Comparison of ENCODE assay signal across 9 cellular contexts in genomic region chr3:117628896-117629295, GRCh38.
DNase-seq lines count a peak whose midpoint lies in the region; ATAC-seq and TF ChIP-seq lines count a peak whose summit lies in the region.
"Had no signal": no experiment of that assay in that cellular context is flagged by ENCODE, and none has a peak within 500 bp of the region (broad histone marks: within the 10 kb centered on the region; RNA-seq: fewer than 3 reads in every experiment).

No MANE protein-coding gene starts in this region.

- no peaks in the 10 kb centered on the region for H3K27me3 ChIP-seq in mesendoderm (ENCODE audit: insufficient read depth, low read length, poor library complexity)

- no peak overlapping the region for H3K4ac ChIP-seq in mesendoderm (ENCODE audit: low read depth, low read length)

- H4K5ac ChIP-seq in mesendoderm (ENCODE audit: low read length) = no peak overlapping the region

- H2BK5ac ChIP-seq in mesendoderm (ENCODE audit: low read length) = no peak overlapping the region

- H3K36me3 ChIP-seq in mesendoderm (ENCODE audit: control insufficient read depth, insufficient read depth, low read length) = no peaks in the 10 kb centered on the region

- TF ChIP-seq CTCF in VCaP (conservative IDR thresholded peaks at IDR 0.05) = no peak

- no CpG with 5 or more reads among the region's 2 CpGs for WGBS in mesendoderm (ENCODE audit: extremely low coverage, insufficient coverage, low lambda C conversion rate)

- no peaks in the 10 kb centered on the region for H3K79me1 ChIP-seq in mesendoderm (ENCODE audit: low read length)

- H3K18ac ChIP-seq in mesendoderm (ENCODE audit: low read length) = peak overlapping the region; percentile 30

- H3K79me2 ChIP-seq in mesendoderm (ENCODE audit: control insufficient read depth, insufficient read depth, low read length) = no peaks in the 10 kb centered on the region

- peaks cover 3% of the 10 kb centered on the region for H3K4me1 ChIP-seq in mesendoderm (ENCODE audit: control insufficient read depth, low read depth, low read length)

- H2BK120ac ChIP-seq in mesendoderm (ENCODE audit: low read depth, low read length) = no peak overlapping the region

- DNase-seq in Caki2 (ENCODE audit: low read depth) (peak; percentile 49), NCI-H1092 treated with DMSO at 0.1 percent for 48 hours (lab: John Stamatoyannopoulos, UW) (peak; percentile 100), mesendoderm (no peak)
- DNase-seq in stimulated activated CD4-positive, alpha-beta T cell treated with anti-CD3 and anti-CD28 coated beads, Interleukin-2, amount 100 ng/mL, for 48 hours = no peak
- DNase-seq: activated CD4-positive, alpha-beta T cell treated with anti-CD3 and anti-CD28 coated beads for 48 hours had no signal

- peak overlapping the region; percentile 30 for H3K27ac ChIP-seq in VCaP
- no peak overlapping the region for H3K27ac ChIP-seq in mesendoderm (ENCODE audit: low read depth, low read length)

- no peak overlapping the region for H2AK5ac ChIP-seq in mesendoderm (ENCODE audit: low read length)

- H3K4me2 ChIP-seq in mesendoderm (ENCODE audit: low read length) = no peak overlapping the region

- no peak for ATAC-seq in GM21825 (IDR thresholded peaks at IDR 0.05; ENCODE audit: unreplicated experiment)
- no peak for ATAC-seq in GM19452 (IDR thresholded peaks at IDR 0.05; ENCODE audit: unreplicated experiment)
- no peak for ATAC-seq in HG03039 (IDR thresholded peaks at IDR 0.05; ENCODE audit: unreplicated experiment)

- H3K4me3 ChIP-seq in mesendoderm (ENCODE audit: low read length) = no peak overlapping the region

- H2BK15ac ChIP-seq in mesendoderm (replicated peaks; ENCODE audit: low read depth) = no peak overlapping the region

- H4K8ac ChIP-seq in mesendoderm (ENCODE audit: low read depth, low read length) = peak overlapping the region; percentile 86

- H3K9ac ChIP-seq in mesendoderm (ENCODE audit: low read length) = no peak overlapping the region

- no peak overlapping the region for H3K23ac ChIP-seq in mesendoderm (ENCODE audit: low read length)

- no peak overlapping the region for H3K56ac ChIP-seq in mesendoderm (ENCODE audit: low read length)

- in situ Hi-C loops in Caki2 (cut with HindIII; ENCODE audit: low pct_unique_long_range_greater_than_20kb, low sequenced_read_pairs) = no loop called here

Comparison
In these comparisons a context has a peak if more than half of its experiments do, and no peak if none do; other contexts are left out.
1. DNase-seq: peak in Caki2 (single experiment) and NCI-H1092 treated with DMSO at 0.1 percent for 48 hours (single experiment); none in mesendoderm (single experiment) and stimulated activated CD4-positive, alpha-beta T cell treated with anti-CD3 and anti-CD28 coated beads, Interleukin-2, amount 100 ng/mL, for 48 hours (0 of 2).